Comparison of ENCODE assay signal across 17 cellular contexts in the genomic region with DNA sequence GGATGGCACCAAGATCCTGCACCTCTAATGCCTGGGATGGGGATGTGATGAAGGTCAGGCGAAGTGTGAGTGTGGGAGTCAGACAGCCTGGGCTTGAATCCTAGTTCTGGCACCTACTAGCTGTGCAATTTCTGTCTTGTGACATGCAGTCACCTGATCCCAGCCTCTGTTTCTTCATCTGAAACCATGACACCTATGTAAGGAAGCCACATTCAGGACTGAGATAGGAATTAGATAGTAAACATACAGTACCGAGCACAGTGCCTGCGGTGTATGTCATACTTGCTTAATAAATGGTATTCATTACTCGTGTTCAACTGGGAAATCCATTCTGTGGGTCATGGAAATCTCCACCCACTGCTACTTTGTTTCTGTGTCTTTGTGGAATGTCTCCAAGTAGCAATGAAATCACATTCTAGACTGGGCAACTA.
A peak's percentile ranks its signal among the peaks of the same experiment; 100 is the strongest.
DNase-seq lines count a peak whose midpoint lies in the region; ATAC-seq and TF ChIP-seq lines count a peak whose summit lies in the region.
"Had no signal": no experiment of that assay in that cellular context is flagged by ENCODE, and none has a peak within 500 bp of the region (broad histone marks: within the 10 kb centered on the region; RNA-seq: fewer than 3 reads in every experiment).

No MANE protein-coding gene starts in this region.

- no TSS peak for BruUV-seq in MCF 10A (replicated peaks; lab: Mats Ljungman, UMichigan)

- DNase-seq in MCF 10A (ENCODE audit: unreplicated experiment): no peak
- DNase-seq in breast epithelium (ENCODE audit: low spot score in 2 of 2): no peak
- DNase-seq in fibroblast of gingiva (ENCODE audit: low read depth): peak; percentile 90
- no peak for DNase-seq in osteoblast (ENCODE audit: insufficient read length, low spot score, missing footprints)
- peak; percentile 33 for DNase-seq in testis
- no peak for DNase-seq in H7
- DNase-seq: COR-L47; NCI-H146; NCI-H2081 treated with DMSO at 0.1 percent for 48 hours; NCI-H345; NCI-H69; NK-92 treated with Interleukin-12 subunit alpha and Interleukin-12 subunit beta, amount 100 ng/mL, for 24 hours had no signal

- H3K4me3 Mint-ChIP-seq in MCF 10A (ENCODE audit: unreplicated experiment): no peak overlapping the region

- no peak overlapping the region for H2AFZ ChIP-seq in osteoblast (ENCODE audit: low read length)

- H3K9me3 ChIP-seq in breast epithelium (peaks cover 5 to 8% of the 10 kb centered on the region in 2 donors), osteoblast (ENCODE audit: low read depth, low read length) (no peaks in the 10 kb centered on the region), testis (no peaks in the 10 kb centered on the region)

- peaks cover 35% of the 10 kb centered on the region for H3K4me1 Mint-ChIP-seq in MCF 10A (ENCODE audit: insufficient read depth, unreplicated experiment)

- no peaks in the 10 kb centered on the region for H3K27me3 ChIP-seq in breast epithelium
- H3K27me3 ChIP-seq in osteoblast (ENCODE audit: insufficient read depth, low read length): no peaks in the 10 kb centered on the region
- H3K27me3 ChIP-seq in testis: no peaks in the 10 kb centered on the region
- no peaks in the 10 kb centered on the region for H3K27me3 ChIP-seq in H7 (ENCODE audit: control insufficient read depth, insufficient read depth, low read length)

- H3K36me3 ChIP-seq in breast epithelium (no peaks in the 10 kb centered on the region), osteoblast (ENCODE audit: insufficient read depth, low read length) (no peaks in the 10 kb centered on the region), testis (ENCODE audit: low read depth, missing control alignments) (no peaks in the 10 kb centered on the region), H7 (replicated peaks; ENCODE audit: control insufficient read depth, insufficient read depth, low read length) (no peaks in the 10 kb centered on the region)

- peak overlapping the region; percentile 13 for H3K27ac Mint-ChIP-seq in MCF 10A (ENCODE audit: low read depth, unreplicated experiment)

- 64 to 77% methylated on average over 4 of the region's 4 CpGs for WGBS in testis, 2 donors

- peak overlapping the region in 1 of 2 donors; percentile 67 for H3K27ac ChIP-seq in breast epithelium
- H3K27ac ChIP-seq in osteoblast (ENCODE audit: low read depth, low read length): peak overlapping the region; percentile 24
- H3K27ac ChIP-seq in testis: no peak overlapping the region
- H3K27ac ChIP-seq: 22Rv1, C4-2B, RWPE1 had no signal

- CTCF ChIA-PET in MCF 10A (lab: Yijun Ruan, JAX): no interaction called here

- no peaks in the 10 kb centered on the region for H3K27me3 Mint-ChIP-seq in MCF 10A (ENCODE audit: insufficient read depth, unreplicated experiment)

- TF ChIP-seq POLR2A in breast epithelium (IDR thresholded peaks at IDR 0.05): no peak
- TF ChIP-seq POLR2A in testis (IDR thresholded peaks at IDR 0.05): no peak

- H3K4me2 ChIP-seq in osteoblast (ENCODE audit: insufficient read depth, low read length): no peak overlapping the region

- ATAC-seq in GM18517 (IDR thresholded peaks at IDR 0.05; ENCODE audit: unreplicated experiment) (no peak), HG03460 (IDR thresholded peaks at IDR 0.05; ENCODE audit: unreplicated experiment) (no peak)

- H4K20me1 ChIP-seq in osteoblast (ENCODE audit: insufficient read depth, low read length): no peaks in the 10 kb centered on the region

- H3K9me3 Mint-ChIP-seq in MCF 10A (ENCODE audit: unreplicated experiment): no peaks in the 10 kb centered on the region

- peaks cover 1% of the 10 kb centered on the region for H3K36me3 Mint-ChIP-seq in MCF 10A (ENCODE audit: insufficient read depth, unreplicated experiment)

- POLR2A ChIA-PET in MCF 10A (lab: Yijun Ruan, JAX): no interaction called here

- peaks cover 6 to 14% of the 10 kb centered on the region in 2 donors for H3K4me1 ChIP-seq in breast epithelium
- peaks cover 29% of the 10 kb centered on the region for H3K4me1 ChIP-seq in osteoblast (ENCODE audit: insufficient read depth, low read length)
- H3K4me1 ChIP-seq in testis: peaks cover 21% of the 10 kb centered on the region

- H3K4me3 ChIP-seq in breast epithelium (no peak overlapping the region), osteoblast (ENCODE audit: insufficient read depth, low read length) (no peak overlapping the region), testis (no peak overlapping the region), H7 (ENCODE audit: insufficient read depth, low read depth, low read length) (no peak overlapping the region)

- intact Hi-C loops in MCF 10A (cut with micrococcal nuclease) (no loop called here), breast epithelium (cut with DNase I; ENCODE audit: low total_unique reads) (no loop called here), testis (cut with DNase I; ENCODE audit: low total_unique reads) (no loop called here)

- TF ChIP-seq CTCF in MCF 10A (IDR thresholded peaks at IDR 0.05; ENCODE audit: unreplicated experiment) (no peak), breast epithelium (IDR thresholded peaks at IDR 0.05) (no peak), osteoblast (IDR thresholded peaks at IDR 0.05; ENCODE audit: extremely low read depth, low read depth, low read length) (no peak), testis (IDR thresholded peaks at IDR 0.05) (no peak)

- H3K79me2 ChIP-seq in osteoblast (ENCODE audit: insufficient read depth, low read length): no peaks in the 10 kb centered on the region

Comparison
In these comparisons a context has a peak if more than half of its experiments do, and no peak if none do; other contexts are left out.
1. DNase-seq: peak in fibroblast of gingiva (single experiment) and testis (single experiment); none in MCF 10A (single experiment), breast epithelium (0 of 2), osteoblast (single experiment) and H7 (single experiment).